ENCODE assay signal across 8 cellular contexts in genomic region chr7:128939075-128939860, GRCh38. TPM values are rescaled to one million over a fixed set of nuclear protein-coding genes. Genes with fewer than 3 reads are reported as not detected.
DNase-seq lines count a peak whose midpoint lies in the region.

No MANE protein-coding gene starts in this region.

- peaks cover 74% of the 10 kb centered on the region for H3K27me3 Mint-ChIP-seq in activated naive CD4-positive, alpha-beta T cell treated with anti-CD3 and anti-CD28 coated beads, Interleukin-2, amount 10 ng/mL, durations not matched to agents 7 days and 5 days

- peaks cover 40% of the 10 kb centered on the region for H3K4me1 Mint-ChIP-seq in activated naive CD4-positive, alpha-beta T cell treated with anti-CD3 and anti-CD28 coated beads, Interleukin-2, amount 10 ng/mL, durations not matched to agents 7 days and 5 days

- H3K4me1 ChIP-seq in urinary bladder (ENCODE audit: insufficient read depth) = peaks cover 1% of the 10 kb centered on the region

- H3K36me3 Mint-ChIP-seq in activated naive CD4-positive, alpha-beta T cell treated with anti-CD3 and anti-CD28 coated beads, Interleukin-2, amount 10 ng/mL, durations not matched to agents 7 days and 5 days = peaks cover 2% of the 10 kb centered on the region

- no peak overlapping the region for H3K27ac ChIP-seq in urinary bladder (ENCODE audit: low read depth)

- no peak overlapping the region for H3K27ac Mint-ChIP-seq in activated naive CD4-positive, alpha-beta T cell treated with anti-CD3 and anti-CD28 coated beads, Interleukin-2, amount 10 ng/mL, durations not matched to agents 7 days and 5 days

- peak overlapping the region; percentile 5 for H3K4me3 Mint-ChIP-seq in activated naive CD4-positive, alpha-beta T cell treated with anti-CD3 and anti-CD28 coated beads, Interleukin-2, amount 10 ng/mL, durations not matched to agents 7 days and 5 days

- CTCF ChIA-PET in activated naive CD4-positive, alpha-beta T cell treated with anti-CD3 and anti-CD28 coated beads, Interleukin-2, amount 10 ng/mL, durations not matched to agents 7 days and 5 days (lab: Charles Lee) = interaction anchor here (1.4 to 1.8 kb wide), 3 partner anchors 17 to 152 kb away, joined by 3 to 8 read pairs (median 4); no protein-coding TSS in a partner anchor

- WGBS in urinary bladder = 61% methylated on average over 7 of the region's 7 CpGs

- H3K9me3 Mint-ChIP-seq in activated naive CD4-positive, alpha-beta T cell treated with anti-CD3 and anti-CD28 coated beads, Interleukin-2, amount 10 ng/mL, durations not matched to agents 7 days and 5 days = no peaks in the 10 kb centered on the region

- peak overlapping the region; percentile 53 for H3K4me3 ChIP-seq in urinary bladder (ENCODE audit: low read depth, low read length)

- no peak for DNase-seq in activated naive CD4-positive, alpha-beta T cell treated with anti-CD3 and anti-CD28 coated beads, Interleukin-2, amount 10 ng/mL, durations not matched to agents 7 days and 5 days
- no peak for DNase-seq in activated naive CD4-positive, alpha-beta T cell (lab: John Stamatoyannopoulos, UW)
- peak; percentile 25 for DNase-seq in UCSD-AML1 (lab: John Stamatoyannopoulos, UW; ENCODE audit: unreplicated experiment)
- DNase-seq in kidney glomerular epithelial cell (lab: John Stamatoyannopoulos, UW) = peak; percentile 1
- DNase-seq in H4 (ENCODE audit: low spot score) = no peak
- DNase-seq in cortex of kidney (lab: John Stamatoyannopoulos, UW) = no peak
- DNase-seq in epidermal melanocyte (ENCODE audit: insufficient read length, low spot score) = no peak

- H3K36me3 ChIP-seq in urinary bladder (ENCODE audit: insufficient read depth) = no peaks in the 10 kb centered on the region

RNA-seq across cellular contexts. Expression of gene IRF5, which starts 1.5 kb away (rescaled TPM):
- total RNA-seq in urinary bladder = 5.3 TPM
- polyA plus RNA-seq in urinary bladder = 5.0 TPM
- 2.6 and 8.0 TPM in 2 replicates for total RNA-seq in H4 (2014; rRNA removed; shearing (Covaris generic))

RNA-seq across cellular contexts. Expression of gene KCP, which starts 28.8 kb away (rescaled TPM):
- 1.4 TPM for total RNA-seq in urinary bladder
- 0.42 TPM for polyA plus RNA-seq in urinary bladder
- total RNA-seq in H4 (2014; rRNA removed; shearing (Covaris generic)) = not detected in 2 replicates

Comparison
In these comparisons a context has a peak if more than half of its experiments do, and no peak if none do; other contexts are left out.
1. DNase-seq: peak in UCSD-AML1 (single experiment) and kidney glomerular epithelial cell (single experiment); none in activated naive CD4-positive, alpha-beta T cell treated with anti-CD3 and anti-CD28 coated beads, Interleukin-2, amount 10 ng/mL, durations not matched to agents 7 days and 5 days (single experiment), activated naive CD4-positive, alpha-beta T cell (0 of 4), H4 (single experiment), cortex of kidney (single experiment) and epidermal melanocyte (single experiment).